1 cellular context compared by ENCODE assay signal in genomic region chr9:115135786-115136185, GRCh38.
TF ChIP-seq lines count a peak whose summit lies in the region.

No MANE protein-coding gene starts in this region.

TF ChIP-seq in IMR-90, 13 proteins besides CTCF, POLR2A, EP300 and RAD21:
- TF ChIP-seq CEBPB (IDR thresholded peaks at IDR 0.05; ENCODE audit: low read depth, low read length) (peak; percentile 67), RFX5 (IDR thresholded peaks at IDR 0.05; ENCODE audit: low read depth, low read length) (no peak), MXI1 (IDR thresholded peaks at IDR 0.05; ENCODE audit: borderline replicate concordance, low read depth, low read length) (no peak), USF2 (IDR thresholded peaks at IDR 0.05; ENCODE audit: low read depth, low read length) (no peak)
